In the genomic region with DNA sequence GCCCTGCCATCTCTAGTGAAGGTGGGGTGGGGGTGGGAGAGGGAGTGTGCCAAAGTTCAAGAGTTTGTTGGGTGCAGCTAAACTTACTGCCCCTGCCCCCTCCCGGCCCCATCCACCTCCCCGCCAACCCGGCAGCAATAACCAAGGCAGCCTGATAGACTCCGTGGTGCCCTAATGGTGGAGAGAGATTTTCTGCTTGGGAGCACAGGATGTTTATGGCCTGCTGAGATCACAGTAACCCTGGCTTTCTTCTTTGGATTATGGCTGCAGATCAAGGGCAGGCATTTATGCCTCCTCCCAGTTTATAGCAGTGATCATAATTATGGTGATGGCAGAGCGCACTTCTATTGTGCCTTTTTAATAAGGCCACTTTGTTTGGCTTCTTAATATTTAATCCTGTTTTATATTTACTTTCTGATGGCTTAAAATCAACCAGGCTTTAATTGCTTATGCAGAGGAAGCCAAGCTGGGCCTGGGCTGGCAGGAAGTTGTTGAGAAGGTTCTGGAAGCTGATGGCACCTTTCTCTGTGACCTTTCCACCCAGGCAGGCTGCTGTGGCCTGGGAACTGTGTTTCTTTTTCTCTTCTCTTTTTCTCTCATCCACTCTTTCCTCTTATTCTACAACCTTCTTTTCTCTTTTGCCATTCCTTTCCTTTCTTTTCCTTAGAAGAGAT, we compare ENCODE assay signal across 19 cellular contexts.
"Had no signal": no experiment of that assay in that cellular context is flagged by ENCODE, and none has a peak within 500 bp of the region (broad histone marks: within the 10 kb centered on the region; RNA-seq: fewer than 3 reads in every experiment).

No MANE protein-coding gene starts in this region.

- H3K36me3 ChIP-seq: prostate gland had no signal

- H3K27me3 ChIP-seq: gastroesophageal sphincter had no signal

- H3K9me3 ChIP-seq: gastroesophageal sphincter, prostate gland had no signal

- ATAC-seq: activated CD4-positive, CD25-positive, alpha-beta regulatory T cell treated with anti-CD3 and anti-CD28 coated beads, Interleukin-2, amount 50 U/mL, for 24 hours; activated naive CD8-positive, alpha-beta T cell treated with anti-CD3 and anti-CD28 coated beads, Interleukin-2, amount 50 U/mL, for 24 hours; activated T-cell treated with anti-CD3 and anti-CD28 coated beads, Interleukin-2, amount 50 U/mL, for 4 hours; esophagus mucosa; gastroesophageal sphincter; left lobe of liver; sciatic nerve; stimulated activated naive B cell treated with anti-CD40 and anti-IgM and Interleukin-4, amounts not matched to agents 10 μg/mL and 1 μg/mL and 100 μg/mL, for 72 hours had no signal

- H3K27ac Mint-ChIP-seq: activated CD4-positive, alpha-beta T cell treated with anti-CD3 and anti-CD28 coated beads, Interleukin-2, amount 10 ng/mL, durations not matched to agents 7 days and 5 days; activated naive CD4-positive, alpha-beta T cell treated with anti-CD3 and anti-CD28 coated beads, Interleukin-2, amount 10 ng/mL, durations not matched to agents 7 days and 5 days; activated naive CD8-positive, alpha-beta T cell treated with anti-CD3 and anti-CD28 coated beads, Interleukin-2, amount 50 U/mL, for 24 hours; stimulated activated naive B cell treated with anti-CD40 and anti-IgM and Interleukin-4, amounts not matched to agents 10 μg/mL and 1 μg/mL and 100 μg/mL, for 72 hours; T-helper 1 cell treated with Interleukin-12 subunit alpha and Interleukin-12 subunit beta and Interleukin-4 antibody, amounts not matched to agents 30 μg/mL and 1 μg/mL, for 36 hours had no signal

- H3K36me3 Mint-ChIP-seq: activated naive CD4-positive, alpha-beta T cell treated with anti-CD3 and anti-CD28 coated beads, Interleukin-2, amount 10 ng/mL, durations not matched to agents 7 days and 5 days; naive B cell; stimulated activated naive B cell treated with anti-CD40 and anti-IgM and Interleukin-4, amounts not matched to agents 10 μg/mL and 1 μg/mL and 100 μg/mL, for 72 hours had no signal

- H3K27me3 Mint-ChIP-seq: activated CD4-positive, alpha-beta T cell treated with anti-CD3 and anti-CD28 coated beads, Interleukin-2, amount 10 ng/mL, durations not matched to agents 7 days and 5 days had no signal

- H3K27ac ChIP-seq: gastroesophageal sphincter, prostate gland had no signal

- H3K4me3 Mint-ChIP-seq: activated CD4-positive, alpha-beta T cell treated with anti-CD3 and anti-CD28 coated beads, Interleukin-2, amount 10 ng/mL, durations not matched to agents 7 days and 5 days; activated naive CD4-positive, alpha-beta T cell treated with anti-CD3 and anti-CD28 coated beads, Interleukin-2, amount 10 ng/mL, durations not matched to agents 7 days and 5 days; activated naive CD8-positive, alpha-beta T cell treated with anti-CD3 and anti-CD28 coated beads, Interleukin-2, amount 50 U/mL, for 24 hours; activated T-cell treated with anti-CD3 and anti-CD28 coated beads, Interleukin-2, amount 50 U/mL, for 4 hours; central memory CD8-positive, alpha-beta T cell; naive B cell; stimulated activated naive B cell treated with anti-CD40 and anti-IgM and Interleukin-4, amounts not matched to agents 10 μg/mL and 1 μg/mL and 100 μg/mL, for 72 hours; T-helper 1 cell treated with Interleukin-12 subunit alpha and Interleukin-12 subunit beta and Interleukin-4 antibody, amounts not matched to agents 30 μg/mL and 1 μg/mL, for 36 hours had no signal

- H3K9me3 Mint-ChIP-seq: activated CD4-positive, alpha-beta T cell treated with anti-CD3 and anti-CD28 coated beads, Interleukin-2, amount 10 ng/mL, durations not matched to agents 7 days and 5 days; activated naive CD4-positive, alpha-beta T cell treated with anti-CD3 and anti-CD28 coated beads, Interleukin-2, amount 10 ng/mL, durations not matched to agents 7 days and 5 days; activated naive CD8-positive, alpha-beta T cell treated with anti-CD3 and anti-CD28 coated beads, Interleukin-2, amount 50 U/mL, for 24 hours; activated T-cell treated with anti-CD3 and anti-CD28 coated beads, Interleukin-2, amount 50 U/mL, for 4 hours; central memory CD8-positive, alpha-beta T cell; naive B cell; stimulated activated naive B cell treated with anti-CD40 and anti-IgM and Interleukin-4, amounts not matched to agents 10 μg/mL and 1 μg/mL and 100 μg/mL, for 72 hours; T-helper 1 cell treated with Interleukin-12 subunit alpha and Interleukin-12 subunit beta and Interleukin-4 antibody, amounts not matched to agents 30 μg/mL and 1 μg/mL, for 36 hours had no signal

- H3K4me3 ChIP-seq: gastroesophageal sphincter, prostate gland had no signal

- H3K4me1 Mint-ChIP-seq: activated naive CD8-positive, alpha-beta T cell treated with anti-CD3 and anti-CD28 coated beads, Interleukin-2, amount 50 U/mL, for 24 hours; central memory CD8-positive, alpha-beta T cell; naive B cell had no signal

- DNase-seq: activated CD4-positive, alpha-beta T cell treated with anti-CD3 and anti-CD28 coated beads, Interleukin-2, amount 10 ng/mL, durations not matched to agents 7 days and 5 days; activated CD8-positive, alpha-beta memory T cell treated with anti-CD3 and anti-CD28 coated beads, Interleukin-2, amount 50 U/mL, for 4 hours; activated effector memory CD4-positive, alpha-beta T cell treated with Interleukin-2 at 50 U/mL for 16 hours; activated naive CD4-positive, alpha-beta T cell treated with anti-CD3 and anti-CD28 coated beads, Interleukin-2, amount 10 ng/mL, durations not matched to agents 7 days and 5 days; activated naive CD8-positive, alpha-beta T cell treated with anti-CD3 and anti-CD28 coated beads, Interleukin-2, amount 50 U/mL, for 24 hours; activated T-cell treated with anti-CD3 and anti-CD28 coated beads, Interleukin-2, amount 50 U/mL, for 4 hours; anterior cingulate cortex; cortex of kidney; midbrain; naive B cell; stimulated activated naive B cell treated with anti-CD40 and anti-IgM and Interleukin-4, amounts not matched to agents 10 μg/mL and 1 μg/mL and 100 μg/mL, for 72 hours had no signal

- H3K4me1 ChIP-seq: gastroesophageal sphincter had no signal
